Comparison of ENCODE assay signal across 1 cellular context in genomic region chr9:72365525-72366256, GRCh38.
TF ChIP-seq lines count a peak whose summit lies in the region.

No MANE protein-coding gene starts in this region.

TF ChIP-seq in HEK293, 187 proteins besides CTCF, POLR2A, EP300 and RAD21 (continued from another document):
- peak; percentile 44; the same call in 1 of the 2 replicates for TF ChIP-seq ZXDB (tag by site-specific recombination; IDR thresholded peaks at IDR 0.05)
- no peak for TF ChIP-seq ZNF623 (tag by site-specific recombination; IDR thresholded peaks at IDR 0.05)
